Comparison of ENCODE assay signal across 8 cellular contexts in genomic region chrX:2690856-2691542, GRCh38. TPM values are rescaled to one million over a fixed set of nuclear protein-coding genes. Genes with fewer than 3 reads are reported as not detected.
A peak's percentile ranks its signal among the peaks of the same experiment; 100 is the strongest.
DNase-seq lines count a peak whose midpoint lies in the region; ATAC-seq and TF ChIP-seq lines count a peak whose summit lies in the region.

Gene CD99 (plus strand): TSS chrX:2691295. CDS start chrX:2691361, 66 bp downstream.

- POLR2A ChIA-PET in CD4-positive, alpha-beta T cell (lab: Charles Lee) = no interaction called here

- H3K9ac ChIP-seq in fibroblast of lung (ENCODE audit: insufficient read depth, low read length) (peak within 1 kb of the TSS; percentile 86), neural progenitor cell (peak within 1 kb of the TSS; percentile 31)

- peak within 1 kb of the TSS; percentile 80 to 95 (median 86) for H3K4me3 ChIP-seq in fibroblast of lung (replicated peaks in 1 of 4; ENCODE audit: control extremely low read depth in 1 of 4, insufficient read depth in 1 of 4, low read depth in 3 of 4, low read length in 4 of 4)
- peak within 1 kb of the TSS; percentile 65 for H3K4me3 ChIP-seq in neural progenitor cell

- H3K27ac Mint-ChIP-seq in CD4-positive, alpha-beta T cell = peak within 1 kb of the TSS; percentile 83
- H3K27ac Mint-ChIP-seq in IgD-negative memory B cell (peak within 1 kb of the TSS; percentile 47 to 82 (median 79)), neural progenitor cell (peak within 1 kb of the TSS; percentile 75)

- peak; percentile 85 for ATAC-seq in CD4-positive, alpha-beta T cell (ENCODE audit: poor library complexity)
- peak; percentile 76 for ATAC-seq in GM21447 (IDR thresholded peaks at IDR 0.05; ENCODE audit: unreplicated experiment)

- peak within 1 kb of the TSS; percentile 51 for H2AFZ ChIP-seq in fibroblast of lung (ENCODE audit: low read length)
- H2AFZ ChIP-seq in neural progenitor cell (replicated peaks) = peak within 1 kb of the TSS; percentile 53

- peaks cover 40% of the 10 kb centered on the region for H3K4me1 Mint-ChIP-seq in CD4-positive, alpha-beta T cell (ENCODE audit: low read depth)
- H3K4me1 Mint-ChIP-seq in IgD-negative memory B cell = peaks cover 17 to 35% (median 24%) of the 10 kb centered on the region in 3 donors
- peaks cover 35% of the 10 kb centered on the region for H3K4me1 Mint-ChIP-seq in neural progenitor cell

- peak within 1 kb of the TSS; percentile 95 for H3K4me3 Mint-ChIP-seq in CD4-positive, alpha-beta T cell
- H3K4me3 Mint-ChIP-seq in IgD-negative memory B cell (peak within 1 kb of the TSS; percentile 91 to 96 (median 96)), neural progenitor cell (peak within 1 kb of the TSS; percentile 91)

- peak; percentile 79 to 94 (median 88) for DNase-seq in CD4-positive, alpha-beta T cell
- DNase-seq in activated T-cell treated with anti-CD3 and anti-CD28 coated beads for 24 hours (ENCODE audit: low read depth) (peak; percentile 76), fibroblast of lung (ENCODE audit: low read depth in 2 of 2) (peak; percentile 87), neural progenitor cell (ENCODE audit: low spot score) (peak; percentile 86), substantia nigra (lab: John Stamatoyannopoulos, UW) (no peak), NCI-H1417 (lab: John Stamatoyannopoulos, UW) (no peak)

- no peaks in the 10 kb centered on the region for H3K9me3 ChIP-seq in CD4-positive, alpha-beta T cell (ENCODE audit: control insufficient read depth, low read length)
- H3K9me3 ChIP-seq in fibroblast of lung (ENCODE audit: control insufficient read depth, insufficient read depth, low read depth, low read length) = no peaks in the 10 kb centered on the region
- no peaks in the 10 kb centered on the region for H3K9me3 ChIP-seq in neural progenitor cell (ENCODE audit: low read depth)

- H3K9me3 Mint-ChIP-seq in CD4-positive, alpha-beta T cell = no peaks in the 10 kb centered on the region
- H3K9me3 Mint-ChIP-seq in IgD-negative memory B cell (no peaks in the 10 kb centered on the region), neural progenitor cell (no peaks in the 10 kb centered on the region)

- CTCF ChIA-PET in CD4-positive, alpha-beta T cell (lab: Charles Lee) = no interaction called here

- no peaks in the 10 kb centered on the region for H4K20me1 ChIP-seq in fibroblast of lung (ENCODE audit: control insufficient read depth, extremely low read depth, insufficient read depth, low read length)
- H4K20me1 ChIP-seq in neural progenitor cell (ENCODE audit: low read depth) = no peaks in the 10 kb centered on the region

- H3K79me2 ChIP-seq in fibroblast of lung (ENCODE audit: control insufficient read depth, insufficient read depth, low read length) = peaks cover 46% of the 10 kb centered on the region
- peaks cover 29% of the 10 kb centered on the region for H3K79me2 ChIP-seq in neural progenitor cell (ENCODE audit: low read depth)

- peak within 1 kb of the TSS; percentile 62 for H3K27ac ChIP-seq in CD4-positive, alpha-beta T cell (ENCODE audit: low read depth, low read length)
- H3K27ac ChIP-seq in fibroblast of lung (ENCODE audit: insufficient read depth, low read length) = peak within 1 kb of the TSS; percentile 73
- H3K27ac ChIP-seq in neural progenitor cell = no peak within 1 kb of the TSS
- peak within 1 kb of the TSS; percentile 17 for H3K27ac ChIP-seq in substantia nigra (ENCODE audit: low read depth, low read length, poor library complexity, severe bottlenecking)

- H3F3A ChIP-seq in neural progenitor cell (ENCODE audit: low read depth) = peaks cover 16% of the 10 kb centered on the region

- no peaks in the 10 kb centered on the region for H3K27me3 ChIP-seq in CD4-positive, alpha-beta T cell (ENCODE audit: control insufficient read depth, insufficient read depth, low read length)
- H3K27me3 ChIP-seq in fibroblast of lung (ENCODE audit: control insufficient read depth, insufficient read depth, low read length) (no peaks in the 10 kb centered on the region), neural progenitor cell (peaks cover 46% of the 10 kb centered on the region)

- H3K36me3 ChIP-seq in fibroblast of lung (ENCODE audit: control insufficient read depth, insufficient read depth, low read length) (no peaks in the 10 kb centered on the region), neural progenitor cell (no peaks in the 10 kb centered on the region)

- H3K4me1 ChIP-seq in fibroblast of lung (ENCODE audit: control insufficient read depth, extremely low read depth, insufficient read depth, low read length) = peaks cover 9% of the 10 kb centered on the region
- H3K4me1 ChIP-seq in neural progenitor cell = peaks cover 6% of the 10 kb centered on the region

- intact Hi-C loops in CD4-positive, alpha-beta T cell (cut with DNase I, micrococcal nuclease) = loop anchor here (5.0 to 10.0 kb wide), 8 partner anchors 36 to 1296 kb away; partner anchors contain the start of genes ASMTL (in 1 of the 2), P2RY8 (in 1 of the 2) and SLC25A6 (in 1 of the 2)

- H3K4me2 ChIP-seq in fibroblast of lung (ENCODE audit: extremely low read depth, insufficient read depth, low read length) (peak within 1 kb of the TSS; percentile 80), neural progenitor cell (peak within 1 kb of the TSS; percentile 92)

- H3K27me3 Mint-ChIP-seq in CD4-positive, alpha-beta T cell = no peaks in the 10 kb centered on the region
- H3K27me3 Mint-ChIP-seq in IgD-negative memory B cell (no peaks in the 10 kb centered on the region), neural progenitor cell (ENCODE audit: insufficient read depth, low read depth) (peaks cover 4% of the 10 kb centered on the region)

- no peak for TF ChIP-seq CTCF in CD4-positive, alpha-beta T cell (IDR thresholded peaks at IDR 0.05)
- TF ChIP-seq CTCF in fibroblast of lung (conservative IDR thresholded peaks at IDR 0.05 in 1 of 2, IDR thresholded peaks at IDR 0.05 in 1 of 2; ENCODE audit: low read depth in 1 of 2, low read length in 2 of 2) = no peak
- no peak for TF ChIP-seq CTCF in neural progenitor cell (IDR thresholded peaks at IDR 0.05)

- H3K36me3 Mint-ChIP-seq in CD4-positive, alpha-beta T cell (ENCODE audit: low read depth) = peaks cover 11% of the 10 kb centered on the region
- H3K36me3 Mint-ChIP-seq in IgD-negative memory B cell (peaks cover 1% of the 10 kb centered on the region), neural progenitor cell (peaks cover 7% of the 10 kb centered on the region)

RNA-seq across cellular contexts. Expression of gene CD99, which starts in this region (rescaled TPM):
- total RNA-seq in CD4-positive, alpha-beta T cell = 100 to 1,000 TPM; 170 to 184 TPM
- 278 TPM for polyA plus RNA-seq in IgD-negative memory B cell
- 177 TPM in 2 replicates for total RNA-seq in fibroblast of lung
- polyA plus RNA-seq in fibroblast of lung = 477 and 551 TPM in 2 replicates
- 776 and 1,003 TPM in 2 replicates for polyA plus RNA-seq in fibroblast of lung (2012)
- 188 and 274 TPM in 2 replicates for polyA minus RNA-seq in fibroblast of lung (ENCODE audit: low replicate concordance)
- total RNA-seq in neural progenitor cell (ENCODE audit: low replicate concordance) = 70.4 and 81.8 TPM in 2 replicates

Comparison
In these comparisons a context has a peak if more than half of its experiments do, and no peak if none do; other contexts are left out.
1. DNase-seq: peak in CD4-positive, alpha-beta T cell (10 of 10), activated T-cell treated with anti-CD3 and anti-CD28 coated beads for 24 hours (single experiment), fibroblast of lung (2 of 2) and neural progenitor cell (single experiment); none in substantia nigra (0 of 49) and NCI-H1417 (0 of 3).
2. Peak in every context shown above with its lines, with median percentiles within 50 percentile points of each other: H3K27ac Mint-ChIP-seq and H3K4me3 Mint-ChIP-seq.